ENCODE assay signal across 1 cellular context in the genomic region with DNA sequence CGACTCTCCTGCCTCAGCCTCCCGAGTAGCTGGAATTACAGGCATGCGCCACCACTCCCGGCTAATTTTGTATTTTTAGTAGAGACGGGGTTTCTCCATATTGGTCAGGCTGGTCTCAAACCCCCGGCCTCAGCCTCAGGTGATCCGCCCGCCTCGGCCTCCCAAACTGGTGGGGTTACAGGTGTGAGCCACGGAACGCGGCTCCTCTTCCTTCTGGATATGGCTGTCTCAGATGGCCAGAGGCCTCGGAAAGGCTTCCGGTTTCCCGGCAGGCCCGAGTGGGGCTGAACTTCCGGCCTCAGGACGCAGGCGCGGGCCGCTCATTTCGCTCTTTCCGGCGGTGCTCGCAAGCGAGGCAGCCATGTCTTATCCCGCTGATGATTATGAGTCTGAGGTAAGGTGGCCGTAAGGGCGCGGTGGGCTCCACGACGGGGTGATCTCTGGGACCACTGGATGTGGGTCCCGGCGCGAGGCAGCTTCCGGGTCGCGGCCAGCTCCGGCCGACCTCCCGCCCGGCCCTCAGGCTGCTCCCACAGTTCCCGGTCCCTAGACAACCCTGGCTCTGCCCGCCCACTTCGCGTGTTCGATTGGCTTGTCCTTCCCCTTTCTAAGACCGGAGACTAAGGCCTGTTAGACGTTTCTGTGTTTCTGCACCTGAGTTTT.
TF ChIP-seq lines count a peak whose summit lies in the region.

Gene EIF3L (plus strand): TSS at position 331 of the 663 bp plus-strand sequence. CDS start 31 bp downstream, at position 362.

TF ChIP-seq in HepG2, 621 proteins besides CTCF, POLR2A, EP300 and RAD21 (continued from another document and continues in another):
- TF ChIP-seq, protein P1, sequence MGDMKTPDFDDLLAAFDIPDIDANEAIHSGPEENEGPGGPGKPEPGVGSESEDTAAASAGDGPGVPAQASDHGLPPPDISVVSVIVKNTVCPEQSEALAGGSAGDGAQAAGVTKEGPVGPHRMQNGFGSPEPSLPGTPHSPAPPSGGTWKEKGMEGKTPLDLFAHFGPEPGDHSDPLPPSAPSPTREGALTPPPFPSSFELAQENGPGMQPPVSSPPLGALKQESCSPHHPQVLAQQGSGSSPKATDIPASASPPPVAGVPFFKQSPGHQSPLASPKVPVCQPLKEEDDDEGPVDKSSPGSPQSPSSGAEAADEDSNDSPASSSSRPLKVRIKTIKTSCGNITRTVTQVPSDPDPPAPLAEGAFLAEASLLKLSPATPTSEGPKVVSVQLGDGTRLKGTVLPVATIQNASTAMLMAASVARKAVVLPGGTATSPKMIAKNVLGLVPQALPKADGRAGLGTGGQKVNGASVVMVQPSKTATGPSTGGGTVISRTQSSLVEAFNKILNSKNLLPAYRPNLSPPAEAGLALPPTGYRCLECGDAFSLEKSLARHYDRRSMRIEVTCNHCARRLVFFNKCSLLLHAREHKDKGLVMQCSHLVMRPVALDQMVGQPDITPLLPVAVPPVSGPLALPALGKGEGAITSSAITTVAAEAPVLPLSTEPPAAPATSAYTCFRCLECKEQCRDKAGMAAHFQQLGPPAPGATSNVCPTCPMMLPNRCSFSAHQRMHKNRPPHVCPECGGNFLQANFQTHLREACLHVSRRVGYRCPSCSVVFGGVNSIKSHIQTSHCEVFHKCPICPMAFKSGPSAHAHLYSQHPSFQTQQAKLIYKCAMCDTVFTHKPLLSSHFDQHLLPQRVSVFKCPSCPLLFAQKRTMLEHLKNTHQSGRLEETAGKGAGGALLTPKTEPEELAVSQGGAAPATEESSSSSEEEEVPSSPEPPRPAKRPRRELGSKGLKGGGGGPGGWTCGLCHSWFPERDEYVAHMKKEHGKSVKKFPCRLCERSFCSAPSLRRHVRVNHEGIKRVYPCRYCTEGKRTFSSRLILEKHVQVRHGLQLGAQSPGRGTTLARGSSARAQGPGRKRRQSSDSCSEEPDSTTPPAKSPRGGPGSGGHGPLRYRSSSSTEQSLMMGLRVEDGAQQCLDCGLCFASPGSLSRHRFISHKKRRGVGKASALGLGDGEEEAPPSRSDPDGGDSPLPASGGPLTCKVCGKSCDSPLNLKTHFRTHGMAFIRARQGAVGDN (CRISPR knock-in tag; IDR thresholded peaks at IDR 0.05) = peak; percentile 94
- TF ChIP-seq SMAD1 (CRISPR knock-in tag; IDR thresholded peaks at IDR 0.05; ENCODE audit: borderline replicate concordance, low read depth) (no peak; the same call in 1 of the 2 replicates), JUNB (CRISPR knock-in tag; IDR thresholded peaks at IDR 0.05; ENCODE audit: borderline replicate concordance) (no peak), ASH2L (IDR thresholded peaks at IDR 0.05; ENCODE audit: insufficient read length, low read depth, low read length) (peak; percentile 74), NFRKB (IDR thresholded peaks at IDR 0.05) (no peak; the same call in 1 of the 2 replicates), ZNF703 (CRISPR knock-in tag; IDR thresholded peaks at IDR 0.05; ENCODE audit: borderline replicate concordance) (peak; percentile 21; the same call in 1 of the 2 replicates), CHD4 (IDR thresholded peaks at IDR 0.05; ENCODE audit: borderline replicate concordance, low read length) (no peak), ZNF850 (CRISPR knock-in tag; conservative IDR thresholded peaks at IDR 0.05) (no peak), NFE2L1 (CRISPR knock-in tag; IDR thresholded peaks at IDR 0.05; ENCODE audit: borderline replicate concordance) (no peak), ZNF570 (CRISPR knock-in tag; IDR thresholded peaks at IDR 0.05; ENCODE audit: borderline replicate concordance) (no peak), TOPORS (CRISPR knock-in tag; IDR thresholded peaks at IDR 0.05) (0 out of 2 replicates have a peak, but pooled peaks have one; percentile 34), ZFX (CRISPR knock-in tag; IDR thresholded peaks at IDR 0.05; ENCODE audit: low read depth) (peak; percentile 89), CAMTA2 (CRISPR knock-in tag; IDR thresholded peaks at IDR 0.05; ENCODE audit: borderline replicate concordance) (no peak), ZSCAN12 (CRISPR knock-in tag; IDR thresholded peaks at IDR 0.05) (0 out of 2 replicates have a peak, but pooled peaks have one; percentile 83), ZNF605 (CRISPR knock-in tag; IDR thresholded peaks at IDR 0.05) (peak; percentile 56), PHF20 (CRISPR knock-in tag; IDR thresholded peaks at IDR 0.05) (peak; percentile 92), NFIC (IDR thresholded peaks at IDR 0.05; ENCODE audit: low read length) (no peak), RFXAP (CRISPR knock-in tag; IDR thresholded peaks at IDR 0.05; ENCODE audit: borderline replicate concordance) (peak; percentile 73), AGO2 (optimal IDR thresholded peaks at IDR 0.05; ENCODE audit: low read depth, low read length) (peak; percentile 47), DBP (CRISPR knock-in tag; IDR thresholded peaks at IDR 0.05; ENCODE audit: not compliant biosample characterization) (peak; percentile 18), ZMYM4 (CRISPR knock-in tag; IDR thresholded peaks at IDR 0.05) (peak; percentile 78), TFDP2 (CRISPR knock-in tag; IDR thresholded peaks at IDR 0.05) (peak; percentile 68), ZZZ3 (CRISPR knock-in tag; IDR thresholded peaks at IDR 0.05; ENCODE audit: borderline replicate concordance) (no peak; the same call in 1 of the 2 replicates), ISL2 (CRISPR knock-in tag; IDR thresholded peaks at IDR 0.05) (peak; percentile 56), ZSCAN22 (CRISPR knock-in tag; IDR thresholded peaks at IDR 0.05) (no peak)
- TF ChIP-seq, protein P2, sequence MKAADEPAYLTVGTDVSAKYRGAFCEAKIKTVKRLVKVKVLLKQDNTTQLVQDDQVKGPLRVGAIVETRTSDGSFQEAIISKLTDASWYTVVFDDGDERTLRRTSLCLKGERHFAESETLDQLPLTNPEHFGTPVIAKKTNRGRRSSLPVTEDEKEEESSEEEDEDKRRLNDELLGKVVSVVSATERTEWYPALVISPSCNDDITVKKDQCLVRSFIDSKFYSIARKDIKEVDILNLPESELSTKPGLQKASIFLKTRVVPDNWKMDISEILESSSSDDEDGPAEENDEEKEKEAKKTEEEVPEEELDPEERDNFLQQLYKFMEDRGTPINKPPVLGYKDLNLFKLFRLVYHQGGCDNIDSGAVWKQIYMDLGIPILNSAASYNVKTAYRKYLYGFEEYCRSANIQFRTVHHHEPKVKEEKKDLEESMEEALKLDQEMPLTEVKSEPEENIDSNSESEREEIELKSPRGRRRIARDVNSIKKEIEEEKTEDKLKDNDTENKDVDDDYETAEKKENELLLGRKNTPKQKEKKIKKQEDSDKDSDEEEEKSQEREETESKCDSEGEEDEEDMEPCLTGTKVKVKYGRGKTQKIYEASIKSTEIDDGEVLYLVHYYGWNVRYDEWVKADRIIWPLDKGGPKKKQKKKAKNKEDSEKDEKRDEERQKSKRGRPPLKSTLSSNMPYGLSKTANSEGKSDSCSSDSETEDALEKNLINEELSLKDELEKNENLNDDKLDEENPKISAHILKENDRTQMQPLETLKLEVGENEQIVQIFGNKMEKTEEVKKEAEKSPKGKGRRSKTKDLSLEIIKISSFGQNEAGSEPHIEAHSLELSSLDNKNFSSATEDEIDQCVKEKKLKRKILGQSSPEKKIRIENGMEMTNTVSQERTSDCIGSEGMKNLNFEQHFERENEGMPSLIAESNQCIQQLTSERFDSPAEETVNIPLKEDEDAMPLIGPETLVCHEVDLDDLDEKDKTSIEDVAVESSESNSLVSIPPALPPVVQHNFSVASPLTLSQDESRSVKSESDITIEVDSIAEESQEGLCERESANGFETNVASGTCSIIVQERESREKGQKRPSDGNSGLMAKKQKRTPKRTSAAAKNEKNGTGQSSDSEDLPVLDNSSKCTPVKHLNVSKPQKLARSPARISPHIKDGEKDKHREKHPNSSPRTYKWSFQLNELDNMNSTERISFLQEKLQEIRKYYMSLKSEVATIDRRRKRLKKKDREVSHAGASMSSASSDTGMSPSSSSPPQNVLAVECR (CRISPR knock-in tag; IDR thresholded peaks at IDR 0.05; ENCODE audit: borderline replicate concordance) = peak; percentile 93
- TF ChIP-seq, protein P3, sequence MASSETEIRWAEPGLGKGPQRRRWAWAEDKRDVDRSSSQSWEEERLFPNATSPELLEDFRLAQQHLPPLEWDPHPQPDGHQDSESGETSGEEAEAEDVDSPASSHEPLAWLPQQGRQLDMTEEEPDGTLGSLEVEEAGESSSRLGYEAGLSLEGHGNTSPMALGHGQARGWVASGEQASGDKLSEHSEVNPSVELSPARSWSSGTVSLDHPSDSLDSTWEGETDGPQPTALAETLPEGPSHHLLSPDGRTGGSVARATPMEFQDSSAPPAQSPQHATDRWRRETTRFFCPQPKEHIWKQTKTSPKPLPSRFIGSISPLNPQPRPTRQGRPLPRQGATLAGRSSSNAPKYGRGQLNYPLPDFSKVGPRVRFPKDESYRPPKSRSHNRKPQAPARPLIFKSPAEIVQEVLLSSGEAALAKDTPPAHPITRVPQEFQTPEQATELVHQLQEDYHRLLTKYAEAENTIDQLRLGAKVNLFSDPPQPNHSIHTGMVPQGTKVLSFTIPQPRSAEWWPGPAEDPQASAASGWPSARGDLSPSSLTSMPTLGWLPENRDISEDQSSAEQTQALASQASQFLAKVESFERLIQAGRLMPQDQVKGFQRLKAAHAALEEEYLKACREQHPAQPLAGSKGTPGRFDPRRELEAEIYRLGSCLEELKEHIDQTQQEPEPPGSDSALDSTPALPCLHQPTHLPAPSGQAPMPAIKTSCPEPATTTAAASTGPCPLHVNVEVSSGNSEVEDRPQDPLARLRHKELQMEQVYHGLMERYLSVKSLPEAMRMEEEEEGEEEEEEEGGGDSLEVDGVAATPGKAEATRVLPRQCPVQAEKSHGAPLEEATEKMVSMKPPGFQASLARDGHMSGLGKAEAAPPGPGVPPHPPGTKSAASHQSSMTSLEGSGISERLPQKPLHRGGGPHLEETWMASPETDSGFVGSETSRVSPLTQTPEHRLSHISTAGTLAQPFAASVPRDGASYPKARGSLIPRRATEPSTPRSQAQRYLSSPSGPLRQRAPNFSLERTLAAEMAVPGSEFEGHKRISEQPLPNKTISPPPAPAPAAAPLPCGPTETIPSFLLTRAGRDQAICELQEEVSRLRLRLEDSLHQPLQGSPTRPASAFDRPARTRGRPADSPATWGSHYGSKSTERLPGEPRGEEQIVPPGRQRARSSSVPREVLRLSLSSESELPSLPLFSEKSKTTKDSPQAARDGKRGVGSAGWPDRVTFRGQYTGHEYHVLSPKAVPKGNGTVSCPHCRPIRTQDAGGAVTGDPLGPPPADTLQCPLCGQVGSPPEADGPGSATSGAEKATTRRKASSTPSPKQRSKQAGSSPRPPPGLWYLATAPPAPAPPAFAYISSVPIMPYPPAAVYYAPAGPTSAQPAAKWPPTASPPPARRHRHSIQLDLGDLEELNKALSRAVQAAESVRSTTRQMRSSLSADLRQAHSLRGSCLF (CRISPR knock-in tag; IDR thresholded peaks at IDR 0.05; ENCODE audit: borderline replicate concordance) = peak; percentile 28; the same call in 1 of the 2 replicates
- TF ChIP-seq, protein P4, sequence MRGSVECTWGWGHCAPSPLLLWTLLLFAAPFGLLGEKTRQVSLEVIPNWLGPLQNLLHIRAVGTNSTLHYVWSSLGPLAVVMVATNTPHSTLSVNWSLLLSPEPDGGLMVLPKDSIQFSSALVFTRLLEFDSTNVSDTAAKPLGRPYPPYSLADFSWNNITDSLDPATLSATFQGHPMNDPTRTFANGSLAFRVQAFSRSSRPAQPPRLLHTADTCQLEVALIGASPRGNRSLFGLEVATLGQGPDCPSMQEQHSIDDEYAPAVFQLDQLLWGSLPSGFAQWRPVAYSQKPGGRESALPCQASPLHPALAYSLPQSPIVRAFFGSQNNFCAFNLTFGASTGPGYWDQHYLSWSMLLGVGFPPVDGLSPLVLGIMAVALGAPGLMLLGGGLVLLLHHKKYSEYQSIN (CRISPR knock-in tag; IDR thresholded peaks at IDR 0.05; ENCODE audit: borderline replicate concordance) = no peak
- TF ChIP-seq, protein P5, sequence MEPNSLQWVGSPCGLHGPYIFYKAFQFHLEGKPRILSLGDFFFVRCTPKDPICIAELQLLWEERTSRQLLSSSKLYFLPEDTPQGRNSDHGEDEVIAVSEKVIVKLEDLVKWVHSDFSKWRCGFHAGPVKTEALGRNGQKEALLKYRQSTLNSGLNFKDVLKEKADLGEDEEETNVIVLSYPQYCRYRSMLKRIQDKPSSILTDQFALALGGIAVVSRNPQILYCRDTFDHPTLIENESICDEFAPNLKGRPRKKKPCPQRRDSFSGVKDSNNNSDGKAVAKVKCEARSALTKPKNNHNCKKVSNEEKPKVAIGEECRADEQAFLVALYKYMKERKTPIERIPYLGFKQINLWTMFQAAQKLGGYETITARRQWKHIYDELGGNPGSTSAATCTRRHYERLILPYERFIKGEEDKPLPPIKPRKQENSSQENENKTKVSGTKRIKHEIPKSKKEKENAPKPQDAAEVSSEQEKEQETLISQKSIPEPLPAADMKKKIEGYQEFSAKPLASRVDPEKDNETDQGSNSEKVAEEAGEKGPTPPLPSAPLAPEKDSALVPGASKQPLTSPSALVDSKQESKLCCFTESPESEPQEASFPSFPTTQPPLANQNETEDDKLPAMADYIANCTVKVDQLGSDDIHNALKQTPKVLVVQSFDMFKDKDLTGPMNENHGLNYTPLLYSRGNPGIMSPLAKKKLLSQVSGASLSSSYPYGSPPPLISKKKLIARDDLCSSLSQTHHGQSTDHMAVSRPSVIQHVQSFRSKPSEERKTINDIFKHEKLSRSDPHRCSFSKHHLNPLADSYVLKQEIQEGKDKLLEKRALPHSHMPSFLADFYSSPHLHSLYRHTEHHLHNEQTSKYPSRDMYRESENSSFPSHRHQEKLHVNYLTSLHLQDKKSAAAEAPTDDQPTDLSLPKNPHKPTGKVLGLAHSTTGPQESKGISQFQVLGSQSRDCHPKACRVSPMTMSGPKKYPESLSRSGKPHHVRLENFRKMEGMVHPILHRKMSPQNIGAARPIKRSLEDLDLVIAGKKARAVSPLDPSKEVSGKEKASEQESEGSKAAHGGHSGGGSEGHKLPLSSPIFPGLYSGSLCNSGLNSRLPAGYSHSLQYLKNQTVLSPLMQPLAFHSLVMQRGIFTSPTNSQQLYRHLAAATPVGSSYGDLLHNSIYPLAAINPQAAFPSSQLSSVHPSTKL (CRISPR knock-in tag; IDR thresholded peaks at IDR 0.05) = 0 out of 2 replicates have a peak, but pooled peaks have one; percentile 29
- TF ChIP-seq, protein P6, sequence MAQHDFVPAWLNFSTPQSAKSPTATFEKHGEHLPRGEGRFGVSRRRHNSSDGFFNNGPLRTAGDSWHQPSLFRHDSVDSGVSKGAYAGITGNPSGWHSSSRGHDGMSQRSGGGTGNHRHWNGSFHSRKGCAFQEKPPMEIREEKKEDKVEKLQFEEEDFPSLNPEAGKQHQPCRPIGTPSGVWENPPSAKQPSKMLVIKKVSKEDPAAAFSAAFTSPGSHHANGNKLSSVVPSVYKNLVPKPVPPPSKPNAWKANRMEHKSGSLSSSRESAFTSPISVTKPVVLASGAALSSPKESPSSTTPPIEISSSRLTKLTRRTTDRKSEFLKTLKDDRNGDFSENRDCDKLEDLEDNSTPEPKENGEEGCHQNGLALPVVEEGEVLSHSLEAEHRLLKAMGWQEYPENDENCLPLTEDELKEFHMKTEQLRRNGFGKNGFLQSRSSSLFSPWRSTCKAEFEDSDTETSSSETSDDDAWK (CRISPR knock-in tag; IDR thresholded peaks at IDR 0.05) = no peak
